Comparison of ENCODE assay signal across 34 cellular contexts in the genomic region with DNA sequence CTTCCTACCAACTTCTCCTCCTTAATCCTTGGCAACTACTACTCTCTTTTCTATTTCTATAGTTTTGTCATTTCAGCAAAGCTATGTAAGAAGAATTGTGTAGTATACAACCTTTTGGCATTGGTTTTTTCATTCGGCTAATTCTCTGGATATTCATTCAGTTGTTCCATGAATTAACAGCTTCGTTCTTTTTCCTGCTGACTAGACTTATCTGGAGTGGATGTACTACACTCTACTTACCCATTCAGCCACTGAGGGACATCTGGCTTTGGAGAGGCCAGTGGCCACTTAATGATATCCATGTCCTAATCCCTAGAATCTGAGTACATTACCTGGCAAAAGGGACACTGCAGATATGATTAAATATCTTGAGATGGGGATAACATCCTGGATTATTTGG.
"Had no signal": no experiment of that assay in that cellular context is flagged by ENCODE, and none has a peak within 500 bp of the region (broad histone marks: within the 10 kb centered on the region; RNA-seq: fewer than 3 reads in every experiment).

No MANE protein-coding gene starts in this region.

- H3K9me3 ChIP-seq: adrenal gland, body of pancreas had no signal

- H3K4me3 ChIP-seq: adrenal gland, body of pancreas, breast epithelium had no signal

- FAIRE-seq: astrocyte, colon, TTC549 had no signal

- H3K4me1 ChIP-seq: adrenal gland, body of pancreas, breast epithelium had no signal

- ATAC-seq: activated CD8-positive, alpha-beta T cell treated with anti-CD3 and anti-CD28 coated beads for 36 hours; activated naive CD4-positive, alpha-beta T cell treated with anti-CD3 and anti-CD28 coated beads, Interleukin-2, amount 50 U/mL, for 72 hours; activated T-cell treated with anti-CD3 and anti-CD28 coated beads, Interleukin-2, amount 50 U/mL, for 4 hours; activated T-cell treated with anti-CD3 and anti-CD28 coated beads, Interleukin-2, amount 50 U/mL, for 72 hours; activated T-helper 17 cell treated with anti-CD3 and anti-CD28 coated beads, Interleukin-2, amount 50 U/mL, for 72 hours; body of pancreas had no signal

- DNase-seq: activated B cell treated with CpG ODN at 0.5 μM for 24 hours; activated CD4-positive, alpha-beta memory T cell treated with anti-CD3 and anti-CD28 coated beads for 36 hours; activated CD4-positive, alpha-beta T cell treated with anti-CD3 and anti-CD28 coated beads for 4 hours; activated CD4-positive, alpha-beta T cell treated with anti-CD3 and anti-CD28 coated beads, Interleukin-2, amount 10 ng/mL, durations not matched to agents 24 days and 14 days; activated CD4-positive, alpha-beta T cell treated with anti-CD3 and anti-CD28 coated beads, Interleukin-2, amount 50 U/mL, for 1 hour; activated CD4-positive, alpha-beta T cell treated with anti-CD3 and anti-CD28 coated beads, Interleukin-2, amount 50 U/mL, for 4 hours; activated CD4-positive, CD25-positive, alpha-beta regulatory T cell treated with anti-CD3 and anti-CD28 coated beads, Interleukin-2, amount 50 U/mL, for 72 hours; activated CD8-positive, alpha-beta memory T cell treated with anti-CD3 and anti-CD28 coated beads, Interleukin-2, amount 50 U/mL, for 4 hours; activated CD8-positive, alpha-beta T cell treated with anti-CD3 and anti-CD28 coated beads for 36 hours; activated effector memory CD4-positive, alpha-beta T cell treated with anti-CD3 and anti-CD28 coated beads, Interleukin-2, amount 50 U/mL, for 16 hours; activated gamma-delta T cell treated with Interleukin-2 at 50 U/mL for 16 hours; activated naive CD4-positive, alpha-beta T cell; activated naive CD4-positive, alpha-beta T cell treated with anti-CD3 and anti-CD28 coated beads for 36 hours; activated naive CD4-positive, alpha-beta T cell treated with anti-CD3 and anti-CD28 coated beads, Interleukin-2, amount 50 U/mL, for 16 hours; activated naive CD8-positive, alpha-beta T cell treated with anti-CD3 and anti-CD28 coated beads for 36 hours; activated T-cell treated with anti-CD3 and anti-CD28 coated beads for 4 hours; activated T-cell treated with anti-CD3 and anti-CD28 coated beads, Interleukin-2, amount 50 U/mL, for 1 hour; activated T-cell treated with anti-CD3 and anti-CD28 coated beads, Interleukin-2, amount 50 U/mL, for 4 hours; activated T-cell treated with anti-CD3 and anti-CD28 coated beads, Interleukin-2, amount 50 U/mL, for 72 hours; adrenal gland; amniotic stem cell; aorta; body of pancreas; brain microvascular endothelial cell; central memory CD4-positive, alpha-beta T cell; T-helper 2 cell; T-helper 9 cell had no signal

- H3K27ac ChIP-seq: adrenal gland, body of pancreas, brain microvascular endothelial cell, breast epithelium, VCaP had no signal

- H3K36me3 ChIP-seq: adrenal gland, brain microvascular endothelial cell, breast epithelium had no signal

- H3K27me3 ChIP-seq: adrenal gland, body of pancreas, brain microvascular endothelial cell, breast epithelium had no signal
